In the genomic region with DNA sequence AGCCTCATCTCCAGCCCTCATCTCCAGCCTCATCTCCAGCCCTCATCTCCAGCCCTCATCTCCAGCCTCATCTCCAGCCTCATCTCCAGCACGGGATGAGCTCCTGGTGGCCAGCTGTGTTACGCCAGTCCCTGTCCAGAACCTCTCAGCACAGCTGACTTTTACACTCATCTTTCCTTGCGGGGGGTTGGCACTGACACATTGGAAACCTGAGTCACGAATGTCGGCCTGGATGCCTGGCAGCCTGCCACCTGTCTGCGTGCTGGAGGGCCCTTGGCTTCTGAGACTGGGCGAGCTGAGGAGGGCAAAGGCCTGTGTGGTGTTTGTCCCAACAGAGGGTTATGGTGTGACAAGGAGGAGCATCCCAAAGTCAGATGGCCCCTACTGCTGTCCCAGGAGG, we compare ENCODE assay signal across 10 cellular contexts.
DNase-seq lines count a peak whose midpoint lies in the region; ATAC-seq and TF ChIP-seq lines count a peak whose summit lies in the region.
"Had no signal": no experiment of that assay in that cellular context is flagged by ENCODE, and none has a peak within 500 bp of the region (broad histone marks: within the 10 kb centered on the region; RNA-seq: fewer than 3 reads in every experiment).

No MANE protein-coding gene starts in this region.

- no peak overlapping the region for H3K27ac Mint-ChIP-seq in activated CD4-positive, alpha-beta T cell treated with anti-CD3 and anti-CD28 coated beads for 36 hours

- peak; percentile 10 for DNase-seq in COLO668 (lab: John Stamatoyannopoulos, UW; ENCODE audit: unreplicated experiment)
- DNase-seq in M059J (ENCODE audit: low read depth): peak; percentile 96
- peak; percentile 52 for DNase-seq in adipocyte (ENCODE audit: low read depth)
- peak; percentile 43 for DNase-seq in kidney epithelial cell (ENCODE audit: low read depth)
- DNase-seq in NCI-H2227 treated with DMSO at 0.1 percent for 48 hours (lab: John Stamatoyannopoulos, UW): no peak
- no peak for DNase-seq in activated T-cell treated with anti-CD3 and anti-CD28 coated beads for 4 hours
- no peak for DNase-seq in activated CD4-positive, alpha-beta T cell treated with anti-CD3 and anti-CD28 coated beads for 36 hours
- DNase-seq in NCI-H1417 treated with DMSO at 0.1 percent for 48 hours (lab: John Stamatoyannopoulos, UW): no peak
- DNase-seq: activated T-cell treated with anti-CD3 and anti-CD28 coated beads, Interleukin-2, amount 50 U/mL, for 1 hour; naive B cell had no signal

- H3K27me3 Mint-ChIP-seq in activated CD4-positive, alpha-beta T cell treated with anti-CD3 and anti-CD28 coated beads for 36 hours: peaks cover 15% of the 10 kb centered on the region

- intact Hi-C loops in activated CD4-positive, alpha-beta T cell treated with anti-CD3 and anti-CD28 coated beads for 36 hours (cut with DNase I, micrococcal nuclease): no loop called here

- H3K9ac ChIP-seq in adipocyte (ENCODE audit: low read length): no peak overlapping the region

- TF ChIP-seq CTCF in kidney epithelial cell (IDR thresholded peaks at IDR 0.05; ENCODE audit: insufficient read depth, low read length, poor library complexity, severe bottlenecking): no peak

- H3K4me3 Mint-ChIP-seq in activated CD4-positive, alpha-beta T cell treated with anti-CD3 and anti-CD28 coated beads for 36 hours: no peak overlapping the region

- peaks cover 2% of the 10 kb centered on the region for H3K36me3 Mint-ChIP-seq in activated CD4-positive, alpha-beta T cell treated with anti-CD3 and anti-CD28 coated beads for 36 hours (ENCODE audit: low read depth)

- H3K27me3 ChIP-seq in adipocyte (replicated peaks; ENCODE audit: control insufficient read depth, insufficient read depth, low read length): no peaks in the 10 kb centered on the region
- H3K27me3 ChIP-seq in kidney epithelial cell (ENCODE audit: control insufficient read depth, insufficient read depth, low read length): no peaks in the 10 kb centered on the region

- ATAC-seq in activated CD4-positive, alpha-beta T cell treated with anti-CD3 and anti-CD28 coated beads for 36 hours: no peak

- H3K4me1 ChIP-seq in adipocyte (ENCODE audit: control insufficient read depth, insufficient read depth, low read length): peaks cover 14% of the 10 kb centered on the region

- peaks cover 27% of the 10 kb centered on the region for H3K4me1 Mint-ChIP-seq in activated CD4-positive, alpha-beta T cell treated with anti-CD3 and anti-CD28 coated beads for 36 hours

- H3K9me3 Mint-ChIP-seq in activated CD4-positive, alpha-beta T cell treated with anti-CD3 and anti-CD28 coated beads for 36 hours (ENCODE audit: low read depth): peaks cover 6% of the 10 kb centered on the region

- CTCF ChIA-PET in activated CD4-positive, alpha-beta T cell treated with anti-CD3 and anti-CD28 coated beads for 36 hours (lab: Charles Lee): no interaction called here

- H3K9me3 ChIP-seq in adipocyte (ENCODE audit: control insufficient read depth, low read length): no peaks in the 10 kb centered on the region

- POLR2A ChIA-PET in activated CD4-positive, alpha-beta T cell treated with anti-CD3 and anti-CD28 coated beads for 36 hours (lab: Charles Lee): no interaction called here

- no peaks in the 10 kb centered on the region for H3K36me3 ChIP-seq in adipocyte (ENCODE audit: control insufficient read depth, insufficient read depth, low read length, severe bottlenecking)
- H3K36me3 ChIP-seq in kidney epithelial cell (ENCODE audit: control insufficient read depth, insufficient read depth, low read length): peaks cover 2% of the 10 kb centered on the region

- no peak overlapping the region for H3K4me3 ChIP-seq in adipocyte (ENCODE audit: low read length)
- no peak overlapping the region for H3K4me3 ChIP-seq in kidney epithelial cell (ENCODE audit: low read depth, low read length)

Comparison
In these comparisons a context has a peak if more than half of its experiments do, and no peak if none do; other contexts are left out.
1. DNase-seq: peak in COLO668 (single experiment), M059J (single experiment), adipocyte (single experiment) and kidney epithelial cell (single experiment); none in NCI-H2227 treated with DMSO at 0.1 percent for 48 hours (single experiment), activated T-cell treated with anti-CD3 and anti-CD28 coated beads for 4 hours (single experiment), activated CD4-positive, alpha-beta T cell treated with anti-CD3 and anti-CD28 coated beads for 36 hours (single experiment) and NCI-H1417 treated with DMSO at 0.1 percent for 48 hours (single experiment).